ENCODE assay signal across 1 cellular context in the genomic region with DNA sequence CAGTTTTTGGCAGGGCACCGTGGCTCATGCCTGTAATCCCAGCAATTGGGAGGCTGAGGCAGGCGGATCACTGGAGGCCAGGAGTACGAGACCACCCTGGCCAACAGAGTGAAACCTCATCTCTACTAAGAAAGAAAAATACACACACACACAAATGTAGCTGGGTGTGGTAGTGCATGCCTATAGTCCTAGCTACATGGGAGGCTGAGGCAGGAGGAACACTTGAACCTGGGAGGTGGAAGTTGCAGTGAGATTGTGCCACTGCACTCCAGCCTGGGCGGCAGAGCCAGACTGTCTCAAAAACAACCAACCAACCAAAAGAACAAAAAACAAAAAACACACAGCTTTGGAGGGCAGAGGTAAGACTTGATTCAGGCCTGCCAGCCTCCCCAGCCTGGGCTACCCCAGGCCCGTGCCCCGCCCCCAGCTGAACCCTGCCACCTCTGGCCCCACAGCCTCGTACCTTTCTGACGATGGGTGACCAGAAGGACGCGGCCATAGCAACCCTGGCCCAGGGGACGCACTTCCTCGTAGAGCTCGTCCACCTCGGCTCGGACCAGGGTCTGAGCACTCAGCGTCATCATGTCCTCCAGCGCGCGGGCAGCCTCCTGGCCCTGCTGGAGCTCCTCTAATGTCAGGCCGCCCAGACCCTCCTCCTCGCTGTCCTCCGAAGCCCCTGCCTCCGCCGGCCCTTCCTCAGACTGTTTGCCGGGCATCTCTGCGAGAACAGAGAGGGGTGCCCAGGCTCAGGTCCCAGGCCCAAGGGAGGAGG.
TF ChIP-seq lines count a peak whose summit lies in the region.

No MANE protein-coding gene starts in this region.

TF ChIP-seq in WTC11, 78 proteins besides CTCF, POLR2A, EP300 and RAD21:
- TF ChIP-seq FOXK1 (CRISPR knock-in tag; IDR thresholded peaks at IDR 0.05) (no peak), KAT7 (CRISPR knock-in tag; IDR thresholded peaks at IDR 0.05; ENCODE audit: borderline replicate concordance) (no peak), FOXP1 (CRISPR knock-in tag; IDR thresholded peaks at IDR 0.05; ENCODE audit: borderline replicate concordance) (no peak), ZNF121 (CRISPR knock-in tag; IDR thresholded peaks at IDR 0.05) (no peak), ATF3 (CRISPR knock-in tag; conservative IDR thresholded peaks at IDR 0.05) (no peak), ZNF396 (CRISPR knock-in tag; IDR thresholded peaks at IDR 0.05; ENCODE audit: borderline replicate concordance) (no peak), SMAD4 (CRISPR knock-in tag; IDR thresholded peaks at IDR 0.05) (no peak), GRHL2 (CRISPR knock-in tag; IDR thresholded peaks at IDR 0.05; ENCODE audit: insufficient replicate concordance, severe bottlenecking) (no peak), ZMAT4 (CRISPR knock-in tag; IDR thresholded peaks at IDR 0.05) (no peak), NFYB (CRISPR knock-in tag; conservative IDR thresholded peaks at IDR 0.05; ENCODE audit: low read depth) (no peak), NR2C2 (CRISPR knock-in tag; IDR thresholded peaks at IDR 0.05) (no peak), NR3C1 (CRISPR knock-in tag; conservative IDR thresholded peaks at IDR 0.05; ENCODE audit: low read depth) (no peak), TP53 (CRISPR knock-in tag; IDR thresholded peaks at IDR 0.05) (no peak), HMGA2 (CRISPR knock-in tag; IDR thresholded peaks at IDR 0.05) (no peak), SP1 (CRISPR knock-in tag; conservative IDR thresholded peaks at IDR 0.05) (no peak)
- TF ChIP-seq, protein P1, sequence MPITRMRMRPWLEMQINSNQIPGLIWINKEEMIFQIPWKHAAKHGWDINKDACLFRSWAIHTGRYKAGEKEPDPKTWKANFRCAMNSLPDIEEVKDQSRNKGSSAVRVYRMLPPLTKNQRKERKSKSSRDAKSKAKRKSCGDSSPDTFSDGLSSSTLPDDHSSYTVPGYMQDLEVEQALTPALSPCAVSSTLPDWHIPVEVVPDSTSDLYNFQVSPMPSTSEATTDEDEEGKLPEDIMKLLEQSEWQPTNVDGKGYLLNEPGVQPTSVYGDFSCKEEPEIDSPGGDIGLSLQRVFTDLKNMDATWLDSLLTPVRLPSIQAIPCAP (CRISPR knock-in tag; IDR thresholded peaks at IDR 0.05), result no peak
- TF ChIP-seq, protein P2, sequence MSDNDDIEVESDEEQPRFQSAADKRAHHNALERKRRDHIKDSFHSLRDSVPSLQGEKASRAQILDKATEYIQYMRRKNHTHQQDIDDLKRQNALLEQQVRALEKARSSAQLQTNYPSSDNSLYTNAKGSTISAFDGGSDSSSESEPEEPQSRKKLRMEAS (CRISPR knock-in tag; IDR thresholded peaks at IDR 0.05), result no peak
- TF ChIP-seq, protein P3, sequence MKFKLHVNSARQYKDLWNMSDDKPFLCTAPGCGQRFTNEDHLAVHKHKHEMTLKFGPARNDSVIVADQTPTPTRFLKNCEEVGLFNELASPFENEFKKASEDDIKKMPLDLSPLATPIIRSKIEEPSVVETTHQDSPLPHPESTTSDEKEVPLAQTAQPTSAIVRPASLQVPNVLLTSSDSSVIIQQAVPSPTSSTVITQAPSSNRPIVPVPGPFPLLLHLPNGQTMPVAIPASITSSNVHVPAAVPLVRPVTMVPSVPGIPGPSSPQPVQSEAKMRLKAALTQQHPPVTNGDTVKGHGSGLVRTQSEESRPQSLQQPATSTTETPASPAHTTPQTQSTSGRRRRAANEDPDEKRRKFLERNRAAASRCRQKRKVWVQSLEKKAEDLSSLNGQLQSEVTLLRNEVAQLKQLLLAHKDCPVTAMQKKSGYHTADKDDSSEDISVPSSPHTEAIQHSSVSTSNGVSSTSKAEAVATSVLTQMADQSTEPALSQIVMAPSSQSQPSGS (CRISPR knock-in tag; IDR thresholded peaks at IDR 0.05; ENCODE audit: borderline replicate concordance, low read depth), result no peak
- TF ChIP-seq, protein P4, sequence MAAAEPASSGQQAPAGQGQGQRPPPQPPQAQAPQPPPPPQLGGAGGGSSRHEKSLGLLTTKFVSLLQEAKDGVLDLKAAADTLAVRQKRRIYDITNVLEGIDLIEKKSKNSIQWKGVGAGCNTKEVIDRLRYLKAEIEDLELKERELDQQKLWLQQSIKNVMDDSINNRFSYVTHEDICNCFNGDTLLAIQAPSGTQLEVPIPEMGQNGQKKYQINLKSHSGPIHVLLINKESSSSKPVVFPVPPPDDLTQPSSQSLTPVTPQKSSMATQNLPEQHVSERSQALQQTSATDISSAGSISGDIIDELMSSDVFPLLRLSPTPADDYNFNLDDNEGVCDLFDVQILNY (CRISPR knock-in tag; IDR thresholded peaks at IDR 0.05), result no peak
